ENCODE assay signal across 13 cellular contexts in genomic region chr9:97802276-97802675, GRCh38. TPM values are rescaled to one million over a fixed set of nuclear protein-coding genes. Genes with fewer than 3 reads are reported as not detected.
DNase-seq lines count a peak whose midpoint lies in the region; ATAC-seq and TF ChIP-seq lines count a peak whose summit lies in the region.
"Had no signal": no experiment of that assay in that cellular context is flagged by ENCODE, and none has a peak within 500 bp of the region (broad histone marks: within the 10 kb centered on the region; RNA-seq: fewer than 3 reads in every experiment).

No MANE protein-coding gene starts in this region.

- peak overlapping the region; percentile 56; the same call in 1 of the 2 replicates for H2AFZ ChIP-seq in SK-N-SH (ENCODE audit: low read depth)

- TF ChIP-seq EP300 in SK-N-SH (IDR thresholded peaks at IDR 0.05; ENCODE audit: borderline replicate concordance in 1 of 2, low read depth in 1 of 2, low read length in 1 of 2), result no peak
- no peak for TF ChIP-seq EP300 in esophagus muscularis mucosa (IDR thresholded peaks at IDR 0.05)

- 30% methylated on average over 6 of the region's 6 CpGs for WGBS in SK-N-SH (ENCODE audit: low lambda C conversion rate)
- 94% methylated on average over 3 of the region's 6 CpGs for WGBS in esophagus muscularis mucosa
- 52 to 73% (median 63%) methylated on average over 6 of the region's 6 CpGs for WGBS in adrenal gland, 4 donors

- peaks cover 7% of the 10 kb centered on the region; the same call in 1 of the 2 replicates for H3K27me3 ChIP-seq in SK-N-SH (ENCODE audit: insufficient read depth)
- peaks cover 0 to 68% (median 8%) of the 10 kb centered on the region in 4 donors for H3K27me3 ChIP-seq in esophagus muscularis mucosa
- H3K27me3 ChIP-seq in adrenal gland, result peaks cover 4% of the 10 kb centered on the region

- no peak for ATAC-seq in stimulated activated memory B cell treated with anti-CD40 and anti-IgM and Interleukin-4, amounts not matched to agents 10 μg/mL and 1 μg/mL and 100 μg/mL, for 72 hours

- no peak for TF ChIP-seq POLR2A in esophagus muscularis mucosa (IDR thresholded peaks at IDR 0.05; ENCODE audit: low read depth)
- no peak for TF ChIP-seq POLR2A in adrenal gland (IDR thresholded peaks at IDR 0.05)

- peaks cover 24% of the 10 kb centered on the region for H3K27me3 Mint-ChIP-seq in activated T-cell treated with anti-CD3 and anti-CD28 coated beads, Interleukin-2, amount 50 U/mL, for 24 hours
- H3K27me3 Mint-ChIP-seq in stimulated activated memory B cell treated with anti-CD40 and anti-IgM and Interleukin-4, amounts not matched to agents 10 μg/mL and 1 μg/mL and 100 μg/mL, for 72 hours, result peaks cover 10% of the 10 kb centered on the region

- H3K36me3 Mint-ChIP-seq in activated T-cell treated with anti-CD3 and anti-CD28 coated beads, Interleukin-2, amount 50 U/mL, for 24 hours (ENCODE audit: low read depth), result no peaks in the 10 kb centered on the region
- H3K36me3 Mint-ChIP-seq in stimulated activated memory B cell treated with anti-CD40 and anti-IgM and Interleukin-4, amounts not matched to agents 10 μg/mL and 1 μg/mL and 100 μg/mL, for 72 hours, result no peaks in the 10 kb centered on the region

- CTCF ChIA-PET in SK-N-SH (lab: Yijun Ruan, JAX), result no interaction called here
- CTCF ChIA-PET in GM10248 (lab: Yijun Ruan, JAX), result no interaction called here

- peak overlapping the region; percentile 46 for H3K4me3 Mint-ChIP-seq in activated T-cell treated with anti-CD3 and anti-CD28 coated beads, Interleukin-2, amount 50 U/mL, for 24 hours
- H3K4me3 Mint-ChIP-seq in stimulated activated memory B cell treated with anti-CD40 and anti-IgM and Interleukin-4, amounts not matched to agents 10 μg/mL and 1 μg/mL and 100 μg/mL, for 72 hours, result peak overlapping the region; percentile 98

- TF ChIP-seq CTCF in SK-N-SH (IDR thresholded peaks at IDR 0.05) (no peak), esophagus muscularis mucosa (IDR thresholded peaks at IDR 0.05) (no peak), GM10248 (IDR thresholded peaks at IDR 0.05; ENCODE audit: control extremely low read depth, extremely low read depth, low read depth, missing control alignments) (no peak), adrenal gland (IDR thresholded peaks at IDR 0.05) (no peak)

- H3K79me2 ChIP-seq in SK-N-SH (ENCODE audit: insufficient read depth), result no peaks in the 10 kb centered on the region

- no peaks in the 10 kb centered on the region for H3K9me3 Mint-ChIP-seq in activated T-cell treated with anti-CD3 and anti-CD28 coated beads, Interleukin-2, amount 50 U/mL, for 24 hours
- peaks cover 3% of the 10 kb centered on the region for H3K9me3 Mint-ChIP-seq in stimulated activated memory B cell treated with anti-CD40 and anti-IgM and Interleukin-4, amounts not matched to agents 10 μg/mL and 1 μg/mL and 100 μg/mL, for 72 hours

- no peaks in the 10 kb centered on the region for H3K9me3 ChIP-seq in SK-N-SH
- H3K9me3 ChIP-seq in esophagus muscularis mucosa, result no peaks in the 10 kb centered on the region
- H3K9me3 ChIP-seq in adrenal gland (replicated peaks in 1 of 3), result no peaks in the 10 kb centered on the region
- H3K9me3 ChIP-seq: colonic mucosa, thoracic aorta had no signal

- H3K4me2 ChIP-seq in SK-N-SH, result peak overlapping the region; percentile 12; the same call in 1 of the 2 replicates

- H3F3A ChIP-seq in SK-N-SH (replicated peaks; ENCODE audit: insufficient read depth), result peaks cover 3% of the 10 kb centered on the region

- no peaks in the 10 kb centered on the region; a peak in 1 of 4 replicates for H3K4me1 ChIP-seq in SK-N-SH (ENCODE audit: control insufficient read depth in 1 of 2, insufficient read depth in 2 of 2, low read depth in 1 of 2, low read length in 1 of 2)
- H3K4me1 ChIP-seq in esophagus muscularis mucosa, result peaks cover 6 to 13% (median 10%) of the 10 kb centered on the region in 4 donors
- H3K4me1 ChIP-seq in adrenal gland (replicated peaks in 1 of 2), result peaks cover 6% of the 10 kb centered on the region in 2 donors
- H3K4me1 ChIP-seq: colonic mucosa had no signal

- H3K27ac Mint-ChIP-seq in activated T-cell treated with anti-CD3 and anti-CD28 coated beads, Interleukin-2, amount 50 U/mL, for 24 hours, result no peak overlapping the region
- H3K27ac Mint-ChIP-seq in stimulated activated memory B cell treated with anti-CD40 and anti-IgM and Interleukin-4, amounts not matched to agents 10 μg/mL and 1 μg/mL and 100 μg/mL, for 72 hours, result no peak overlapping the region

- POLR2A ChIA-PET in SK-N-SH (lab: Yijun Ruan, JAX) (no interaction called here), GM10248 (lab: Yijun Ruan, JAX) (no interaction called here)

- no peaks in the 10 kb centered on the region for H4K20me1 ChIP-seq in SK-N-SH (ENCODE audit: insufficient read depth)

- no peak overlapping the region for H3K9ac ChIP-seq in SK-N-SH

- TF ChIP-seq RAD21 in SK-N-SH (IDR thresholded peaks at IDR 0.05; ENCODE audit: low read length), result no peak

- peaks cover 9% of the 10 kb centered on the region for H3K4me1 Mint-ChIP-seq in activated T-cell treated with anti-CD3 and anti-CD28 coated beads, Interleukin-2, amount 50 U/mL, for 24 hours (ENCODE audit: low read depth)
- peaks cover 13% of the 10 kb centered on the region for H3K4me1 Mint-ChIP-seq in stimulated activated memory B cell treated with anti-CD40 and anti-IgM and Interleukin-4, amounts not matched to agents 10 μg/mL and 1 μg/mL and 100 μg/mL, for 72 hours

- H3K36me3 ChIP-seq in SK-N-SH (replicated peaks in 1 of 2; ENCODE audit: control insufficient read depth in 1 of 2, insufficient read depth in 2 of 2, low read length in 1 of 2) (no peaks in the 10 kb centered on the region), esophagus muscularis mucosa (no peaks in the 10 kb centered on the region), adrenal gland (replicated peaks in 1 of 2) (no peaks in the 10 kb centered on the region)
- H3K36me3 ChIP-seq: colonic mucosa, thoracic aorta had no signal

- no peak overlapping the region for H3K4me3 ChIP-seq in SK-N-SH (ENCODE audit: low read depth in 2 of 2, low read length in 1 of 2)
- no peak overlapping the region for H3K4me3 ChIP-seq in esophagus muscularis mucosa
- H3K4me3 ChIP-seq in adrenal gland, result no peak overlapping the region

- no peaks in the 10 kb centered on the region for H3K9me2 ChIP-seq in SK-N-SH

- intact Hi-C loops in esophagus muscularis mucosa (cut with DNase I) (no loop called here), adrenal gland (cut with DNase I) (no loop called here)

- H3K27ac ChIP-seq in SK-N-SH (ENCODE audit: low read depth in 2 of 2, low read length in 1 of 2) (no peak overlapping the region), esophagus muscularis mucosa (replicated peaks in 1 of 4) (no peak overlapping the region), adrenal gland (no peak overlapping the region)
- H3K27ac ChIP-seq: colonic mucosa, thoracic aorta had no signal

- DNase-seq in activated T-cell treated with anti-CD3 and anti-CD28 coated beads, Interleukin-2, amount 50 U/mL, for 24 hours, result no peak
- no peak for DNase-seq in activated T-cell treated with anti-CD3 and anti-CD28 coated beads, Interleukin-2, amount 50 U/mL, for 1 hour
- DNase-seq in SK-N-SH (no peak), esophagus muscularis mucosa (ENCODE audit: extremely low spot score) (peak; percentile 79), NCI-H1417 treated with DMSO at 0.1 percent for 48 hours (lab: John Stamatoyannopoulos, UW) (no peak), GM10248 (ENCODE audit: extremely low spot score) (no peak), adrenal gland (no peak)
- DNase-seq: colonic mucosa, GOT3, KBM-7, NCI-H82 had no signal

TF ChIP-seq in SK-N-SH, 30 proteins besides CTCF, POLR2A, EP300 and RAD21 (continues in another document):
- TF ChIP-seq USF1 (IDR thresholded peaks at IDR 0.05; ENCODE audit: borderline replicate concordance, low read depth), result no peak
- TF ChIP-seq REST (IDR thresholded peaks at IDR 0.05; ENCODE audit: low read depth, low read length), result no peak
- TF ChIP-seq FOSL2 (IDR thresholded peaks at IDR 0.05; ENCODE audit: borderline replicate concordance, low read depth), result peak; percentile 59
- no peak for TF ChIP-seq RFX5 (IDR thresholded peaks at IDR 0.05; ENCODE audit: low read length)
- TF ChIP-seq MAX (IDR thresholded peaks at IDR 0.05; ENCODE audit: low read depth), result no peak

RNA-seq across cellular contexts. Expression of gene FOXE1, which starts 50.8 kb away (rescaled TPM):
- polyA plus RNA-seq in SK-N-SH (2012; rRNA removed), result 0.03 and 0.08 TPM in 2 replicates
- 0.04 TPM in 2 replicates for polyA plus RNA-seq in SK-N-SH (2012; cell fraction: cytosol; rRNA removed)
- polyA plus RNA-seq in SK-N-SH (2012; cell fraction: nucleus; rRNA removed), result 0.01 TPM in 2 replicates
- total RNA-seq in esophagus muscularis mucosa, result not detected
- total RNA-seq in adrenal gland, result under 1 TPM in 1 of 8 donors, not detected in 7; 0.78 TPM
- not detected for polyA plus RNA-seq in adrenal gland
- total RNA-seq: colonic mucosa had no signal
